34 cellular contexts compared by ENCODE assay signal in genomic region chr17:47744168-47745036, GRCh38. TPM values are rescaled to one million over a fixed set of nuclear protein-coding genes. Genes with fewer than 3 reads are reported as not detected.
DNase-seq lines count a peak whose midpoint lies in the region; ATAC-seq and TF ChIP-seq lines count a peak whose summit lies in the region.
"Had no signal": no experiment of that assay in that cellular context is flagged by ENCODE, and none has a peak within 500 bp of the region (broad histone marks: within the 10 kb centered on the region; RNA-seq: fewer than 3 reads in every experiment).

No MANE protein-coding gene starts in this region.

- H3K4me1 Mint-ChIP-seq in T-helper 17 cell (peaks cover 15% of the 10 kb centered on the region), neural progenitor cell (no peaks in the 10 kb centered on the region)

- H3K36me3 ChIP-seq in BLaER1 treated with 17β-estradiol and CSF1 and Interleukin-3, amounts not matched to agents 10 nM and 100 nM: no peaks in the 10 kb centered on the region
- H3K36me3 ChIP-seq in IMR-90 (ENCODE audit: control insufficient read depth, insufficient read depth, low read length) (no peaks in the 10 kb centered on the region), mammary epithelial cell (ENCODE audit: insufficient read depth, low read length) (no peaks in the 10 kb centered on the region), psoas muscle (ENCODE audit: insufficient read depth in 1 of 2, low read depth in 1 of 2) (no peaks in the 10 kb centered on the region), neural progenitor cell (no peaks in the 10 kb centered on the region)
- H3K36me3 ChIP-seq: upper lobe of right lung had no signal

- no peak overlapping the region for H4K8ac ChIP-seq in IMR-90 (ENCODE audit: low read depth in 2 of 2, low read length in 2 of 2)

- ATAC-seq in IMR-90 (ENCODE audit: low read depth) (no peak), T-helper 17 cell (no peak), psoas muscle (no peak)
- ATAC-seq: effector memory CD8-positive, alpha-beta T cell; stimulated activated naive B cell treated with anti-CD40 and anti-IgM and Interleukin-4, amounts not matched to agents 10 μg/mL and 1 μg/mL and 100 μg/mL, for 72 hours had no signal

- no peak overlapping the region for H3K27ac Mint-ChIP-seq in T-helper 17 cell
- H3K27ac Mint-ChIP-seq in neural progenitor cell: no peak overlapping the region
- H3K27ac Mint-ChIP-seq: activated B cell treated with CpG ODN at 0.5 μM for 24 hours had no signal

- no peak overlapping the region for H2BK120ac ChIP-seq in IMR-90 (ENCODE audit: low read depth, low read length)

- H3K4me3 Mint-ChIP-seq in T-helper 17 cell: no peak overlapping the region
- no peak overlapping the region for H3K4me3 Mint-ChIP-seq in neural progenitor cell
- H3K4me3 Mint-ChIP-seq: activated B cell treated with CpG ODN at 0.5 μM for 24 hours; stimulated activated naive B cell treated with anti-CD40 and anti-IgM and Interleukin-4, amounts not matched to agents 10 μg/mL and 1 μg/mL and 100 μg/mL, for 72 hours had no signal

- no peak overlapping the region for H2AK5ac ChIP-seq in IMR-90 (ENCODE audit: low read depth, low read length)

- H3K4me2 ChIP-seq in BLaER1 treated with 17β-estradiol and CSF1 and Interleukin-3, amounts not matched to agents 10 nM and 100 nM: peak overlapping the region; percentile 76 to 100 (median 93)
- no peak overlapping the region for H3K4me2 ChIP-seq in IMR-90 (ENCODE audit: low read depth, low read length)
- no peak overlapping the region for H3K4me2 ChIP-seq in mammary epithelial cell (ENCODE audit: insufficient read depth, low read depth, low read length)
- no peak overlapping the region for H3K4me2 ChIP-seq in neural progenitor cell

- no peaks in the 10 kb centered on the region for H3K9me3 Mint-ChIP-seq in neural progenitor cell
- H3K9me3 Mint-ChIP-seq: activated B cell treated with CpG ODN at 0.5 μM for 24 hours; effector memory CD8-positive, alpha-beta T cell; stimulated activated naive B cell treated with anti-CD40 and anti-IgM and Interleukin-4, amounts not matched to agents 10 μg/mL and 1 μg/mL and 100 μg/mL, for 72 hours had no signal

- no peak overlapping the region for H2BK20ac ChIP-seq in IMR-90 (ENCODE audit: low read depth, low read length)

- H3K27me3 ChIP-seq in BLaER1 treated with 17β-estradiol and CSF1 and Interleukin-3, amounts not matched to agents 10 nM and 100 nM: peaks cover 0 to 28% (median 0%) of the 10 kb centered on the region in 11 experiments; a peak in 6 of 22 replicates
- H3K27me3 ChIP-seq in IMR-90 (ENCODE audit: control insufficient read depth, insufficient read depth, low read length): peaks cover 58% of the 10 kb centered on the region
- peaks cover 15% of the 10 kb centered on the region for H3K27me3 ChIP-seq in mammary epithelial cell (ENCODE audit: insufficient read depth, low read length)
- H3K27me3 ChIP-seq in psoas muscle (ENCODE audit: insufficient read depth in 3 of 3, low read length in 2 of 3): peaks cover 0 to 44% (median 9%) of the 10 kb centered on the region in 3 donors
- peaks cover 30% of the 10 kb centered on the region for H3K27me3 ChIP-seq in neural progenitor cell

- H3K79me2 ChIP-seq in mammary epithelial cell (ENCODE audit: insufficient read depth, low read length) (no peaks in the 10 kb centered on the region), neural progenitor cell (ENCODE audit: low read depth) (no peaks in the 10 kb centered on the region)

- POLR2A ChIA-PET in IMR-90 (lab: Charles Lee; ENCODE audit: unreplicated experiment): no interaction called here

- no peak for TF ChIP-seq POLR2A in IMR-90 (IDR thresholded peaks at IDR 0.05; ENCODE audit: low read depth, low read length)

- no peak overlapping the region for H3K23ac ChIP-seq in IMR-90 (ENCODE audit: low read depth, low read length)

- H2AFZ ChIP-seq in IMR-90 (replicated peaks; ENCODE audit: low read length, poor library complexity) (no peak overlapping the region), mammary epithelial cell (ENCODE audit: low read depth, low read length) (no peak overlapping the region), neural progenitor cell (replicated peaks) (no peak overlapping the region)

- H3F3A ChIP-seq in neural progenitor cell (ENCODE audit: low read depth): no peaks in the 10 kb centered on the region

- DNase-seq in AG20443 (ENCODE audit: low spot score): peak; percentile 18
- DNase-seq in IMR-90: no peak
- peak; percentile 67 for DNase-seq in mesenteric fat pad (ENCODE audit: low spot score)
- no peak for DNase-seq in T-helper 17 cell
- DNase-seq in mammary epithelial cell: no peak
- DNase-seq in psoas muscle: no peak
- DNase-seq in neural progenitor cell (ENCODE audit: low spot score): no peak
- DNase-seq: activated B cell treated with CpG ODN at 0.5 μM for 24 hours; activated gamma-delta T cell treated with Interleukin-2 at 50 U/mL for 16 hours; activated T-cell treated with anti-CD3 and anti-CD28 coated beads for 4 hours; C1 segment of cervical spinal cord; caudate nucleus; DMS79 treated with DMSO at 0.1 percent for 48 hours; effector memory CD8-positive, alpha-beta T cell; glutamatergic neuron; KBM-7; left ventricle myocardium superior; midbrain; naive B cell; NCI-H2029; NCI-H2227 treated with DMSO at 0.1 percent for 48 hours; occipital lobe; OCI-M1; stimulated activated naive B cell treated with anti-CD40 and anti-IgM and Interleukin-4, amounts not matched to agents 10 μg/mL and 1 μg/mL and 100 μg/mL, for 72 hours; T-helper 1 cell; upper lobe of right lung had no signal

- H3K56ac ChIP-seq in IMR-90 (ENCODE audit: extremely low read depth, insufficient read depth, low read length): no peak overlapping the region

- no peaks in the 10 kb centered on the region for H3K79me1 ChIP-seq in IMR-90 (ENCODE audit: low read depth in 1 of 2, low read length in 2 of 2)

- H2BK15ac ChIP-seq in IMR-90 (ENCODE audit: low read depth, low read length): no peak overlapping the region

- no peak overlapping the region for H3K18ac ChIP-seq in IMR-90 (ENCODE audit: low read depth, low read length)

- H4K91ac ChIP-seq in IMR-90 (ENCODE audit: insufficient read depth, low read depth, low read length): no peak overlapping the region

- peak overlapping the region in 8 of 10 experiments; percentile 20 to 50 (median 37); a peak in 13 of 20 replicates for H3K4me3 ChIP-seq in BLaER1 treated with 17β-estradiol and CSF1 and Interleukin-3, amounts not matched to agents 10 nM and 100 nM
- H3K4me3 ChIP-seq in IMR-90 (ENCODE audit: insufficient read depth, low read depth, low read length) (no peak overlapping the region), mammary epithelial cell (replicated peaks in 1 of 3; ENCODE audit: insufficient read depth in 1 of 3, low read depth in 2 of 3, low read length in 3 of 3) (no peak overlapping the region), psoas muscle (no peak overlapping the region), neural progenitor cell (no peak overlapping the region)
- H3K4me3 ChIP-seq: upper lobe of right lung had no signal

- no peak overlapping the region for H3K4ac ChIP-seq in IMR-90 (ENCODE audit: low read depth, low read length)

- H4K5ac ChIP-seq in IMR-90 (ENCODE audit: low read depth, low read length): no peak overlapping the region

- TF ChIP-seq CTCF in IMR-90 (conservative IDR thresholded peaks at IDR 0.05; ENCODE audit: low read depth, low read length): no peak
- TF ChIP-seq CTCF in mammary epithelial cell (conservative IDR thresholded peaks at IDR 0.05 in 1 of 2, IDR thresholded peaks at IDR 0.05 in 1 of 2; ENCODE audit: extremely low read depth in 1 of 2, insufficient read depth in 1 of 2, low read depth in 1 of 2, low read length in 2 of 2): no peak
- no peak for TF ChIP-seq CTCF in psoas muscle (IDR thresholded peaks at IDR 0.05)
- TF ChIP-seq CTCF in neural progenitor cell (IDR thresholded peaks at IDR 0.05): no peak

- dilution Hi-C loops in IMR-90 (cut with HindIII; ENCODE audit: low sequenced_read_pairs, unreplicated experiment): no loop called here
- dilution Hi-C loops in mammary epithelial cell (cut with HindIII; ENCODE audit: low sequenced_read_pairs): no loop called here

- 0 out of 22 replicates have a peak, but pooled peaks cover 0 to 7% (median 0%) of the 10 kb centered on the region in 11 experiments for H4K20me1 ChIP-seq in BLaER1 treated with 17β-estradiol and CSF1 and Interleukin-3, amounts not matched to agents 10 nM and 100 nM
- H4K20me1 ChIP-seq in IMR-90 (ENCODE audit: insufficient read depth, low read length) (no peaks in the 10 kb centered on the region; the same call in 1 of the 2 replicates), mammary epithelial cell (ENCODE audit: insufficient read depth, low read length) (no peaks in the 10 kb centered on the region), neural progenitor cell (ENCODE audit: low read depth) (no peaks in the 10 kb centered on the region)

- CTCF ChIA-PET in IMR-90 (lab: Yijun Ruan, JAX): interaction anchor here (1.2 kb wide), 1 partner anchor 45 kb away, joined by 3 read pairs; no protein-coding TSS in a partner anchor
- CTCF ChIA-PET in mammary epithelial cell (lab: Charles Lee; ENCODE audit: low non-redundant PET): interaction anchor here (0.6 kb wide), 1 partner anchor 54 kb away, joined by 3 read pairs; no protein-coding TSS in a partner anchor

- peak overlapping the region in 8 of 11 experiments; percentile 23 to 75 (median 69); a peak in 15 of 22 replicates for H3K9ac ChIP-seq in BLaER1 treated with 17β-estradiol and CSF1 and Interleukin-3, amounts not matched to agents 10 nM and 100 nM
- H3K9ac ChIP-seq in IMR-90 (ENCODE audit: low read depth, low read length) (no peak overlapping the region), mammary epithelial cell (ENCODE audit: insufficient read depth, low read length) (no peak overlapping the region), neural progenitor cell (no peak overlapping the region)

- H2BK5ac ChIP-seq in IMR-90 (ENCODE audit: low read depth, low read length, poor library complexity, severe bottlenecking): no peak overlapping the region

- H3K27me3 Mint-ChIP-seq in T-helper 17 cell (peaks cover 7% of the 10 kb centered on the region), neural progenitor cell (ENCODE audit: insufficient read depth, low read depth) (peaks cover 15% of the 10 kb centered on the region)
- H3K27me3 Mint-ChIP-seq: activated B cell treated with CpG ODN at 0.5 μM for 24 hours; effector memory CD8-positive, alpha-beta T cell had no signal

- no peak for TF ChIP-seq RAD21 in IMR-90 (IDR thresholded peaks at IDR 0.05; ENCODE audit: low read length)

- H3K4me1 ChIP-seq in BLaER1 treated with 17β-estradiol and CSF1 and Interleukin-3, amounts not matched to agents 10 nM and 100 nM: peaks cover 44 to 88% (median 70%) of the 10 kb centered on the region in 10 experiments
- H3K4me1 ChIP-seq in IMR-90 (ENCODE audit: control insufficient read depth, insufficient read depth, low read length) (no peaks in the 10 kb centered on the region), mammary epithelial cell (ENCODE audit: insufficient read depth, low read length) (no peaks in the 10 kb centered on the region), psoas muscle (no peaks in the 10 kb centered on the region), neural progenitor cell (no peaks in the 10 kb centered on the region)
- H3K4me1 ChIP-seq: upper lobe of right lung had no signal

- WGBS in IMR-90 (ENCODE audit: extremely low coverage in 2 of 2, insufficient read length in 1 of 2), 2 experiments: 39% methylated on average over 7 of the region's 22 CpGs; no CpG with 5 or more reads in 1 of the 2 experiments
- WGBS in mammary epithelial cell (ENCODE audit: low coverage, missing lambda C conversion rate): 57% methylated on average over 19 of the region's 22 CpGs
- WGBS in psoas muscle, 3 donors: 49 to 55% (median 54%) methylated on average over 22 of the region's 22 CpGs

- H3K9me3 ChIP-seq in BLaER1 treated with 17β-estradiol and CSF1 and Interleukin-3, amounts not matched to agents 10 nM and 100 nM (replicated peaks in 1 of 11): no peaks in the 10 kb centered on the region
- H3K9me3 ChIP-seq in IMR-90 (ENCODE audit: control insufficient read depth, insufficient read depth, low read length) (peaks cover 6% of the 10 kb centered on the region), T-helper 17 cell (ENCODE audit: control insufficient read depth, low read length, poor library complexity, severe bottlenecking) (no peaks in the 10 kb centered on the region), mammary epithelial cell (replicated peaks; ENCODE audit: insufficient read depth, low read length) (no peaks in the 10 kb centered on the region), psoas muscle (no peaks in the 10 kb centered on the region), neural progenitor cell (ENCODE audit: low read depth) (no peaks in the 10 kb centered on the region)
- H3K9me3 ChIP-seq: upper lobe of right lung had no signal

- H3K9me1 ChIP-seq in IMR-90 (ENCODE audit: insufficient read depth, low read length): no peaks in the 10 kb centered on the region

- no peak overlapping the region for H3K14ac ChIP-seq in IMR-90 (replicated peaks; ENCODE audit: low read depth, low read length)

- H3K36me3 Mint-ChIP-seq in T-helper 17 cell (ENCODE audit: low read depth): peaks cover 2% of the 10 kb centered on the region
- H3K36me3 Mint-ChIP-seq in neural progenitor cell: no peaks in the 10 kb centered on the region
- H3K36me3 Mint-ChIP-seq: naive B cell had no signal

- no TSS peak for BruUV-seq in IMR-90 (replicated peaks; lab: Mats Ljungman, UMichigan)
- BruUV-seq in mammary epithelial cell (replicated peaks; lab: Mats Ljungman, UMichigan): no TSS peak

- intact Hi-C loops in IMR-90 (cut with micrococcal nuclease): no loop called here
- intact Hi-C loops in mammary epithelial cell (cut with micrococcal nuclease): no loop called here
- intact Hi-C loops in psoas muscle (cut with DNase I): no loop called here

- peak overlapping the region; percentile 42 for H2AK9ac ChIP-seq in IMR-90 (replicated peaks; ENCODE audit: low read depth, low read length, poor library complexity)

- H3K27ac ChIP-seq in BLaER1 treated with 17β-estradiol and CSF1 and Interleukin-3, amounts not matched to agents 10 nM and 100 nM: peak overlapping the region in 8 of 11 experiments; percentile 57 to 84 (median 78); a peak in 16 of 22 replicates
- H3K27ac ChIP-seq in IMR-90 (ENCODE audit: insufficient read depth, low read length) (no peak overlapping the region), mammary epithelial cell (ENCODE audit: insufficient read depth, low read depth, low read length) (no peak overlapping the region), psoas muscle (no peak overlapping the region), neural progenitor cell (no peak overlapping the region)
- H3K27ac ChIP-seq: upper lobe of right lung had no signal

- in situ Hi-C loops in IMR-90 (cut with MboI; ENCODE audit: low sequenced_read_pairs) (no loop called here), mammary epithelial cell (cut with MboI; ENCODE audit: low sequenced_read_pairs in 2 of 2) (no loop called here)

RNA-seq across cellular contexts. Expression of gene TBX21, which starts 11.4 kb away (rescaled TPM):
- total RNA-seq in IMR-90 (2012; rRNA removed): not detected in 2 replicates
- polyA plus RNA-seq in IMR-90 (2012; rRNA removed): not detected in 2 replicates
- not detected in 2 replicates for polyA plus RNA-seq in IMR-90 (2012; cell fraction: cytosol; rRNA removed)
- polyA plus RNA-seq in IMR-90 (2012; cell fraction: nucleus; rRNA removed; ENCODE audit: low replicate concordance): not detected in 2 replicates
- total RNA-seq in mesenteric fat pad: 0.35 TPM
- 1 to 10 TPM; 7.9 to 8.8 TPM for total RNA-seq in T-helper 17 cell
- total RNA-seq in mammary epithelial cell: not detected
- polyA plus RNA-seq in mammary epithelial cell: not detected
- polyA minus RNA-seq in mammary epithelial cell: not detected
- total RNA-seq in psoas muscle: under 1 TPM; 0.12 to 0.36 (median 0.19) TPM
- polyA plus RNA-seq in psoas muscle: under 1 TPM in 2 of 3 donors, not detected in 1; 0.04 to 0.12 TPM
- total RNA-seq in neural progenitor cell (ENCODE audit: low replicate concordance): 0.12 TPM in 1 of 2 replicates, not detected in the other
- total RNA-seq: astrocyte, epithelial cell of proximal tubule, H1, HT-29, MCF 10A, occipital lobe, skeletal muscle tissue had no signal
- polyA plus RNA-seq: AG04450, H1 had no signal

RNA-seq across cellular contexts. Expression of gene TBKBP1, which starts 50.4 kb away (rescaled TPM):
- total RNA-seq in IMR-90 (2012; rRNA removed): 3.4 and 3.6 TPM in 2 replicates
- polyA plus RNA-seq in IMR-90 (2012; rRNA removed): 7.6 and 8.5 TPM in 2 replicates
- polyA plus RNA-seq in IMR-90 (2012; cell fraction: cytosol; rRNA removed): 2.7 and 7.8 TPM in 2 replicates
- 52.0 and 59.7 TPM in 2 replicates for polyA plus RNA-seq in IMR-90 (2012; cell fraction: nucleus; rRNA removed; ENCODE audit: low replicate concordance)
- 21.7 TPM for total RNA-seq in mesenteric fat pad
- total RNA-seq in T-helper 17 cell: 1 to 10 TPM; 2.4 to 2.6 TPM
- total RNA-seq in mammary epithelial cell: 1 to 10 TPM; 2.2 to 5.6 TPM
- 2.4 TPM for polyA plus RNA-seq in mammary epithelial cell
- polyA minus RNA-seq in mammary epithelial cell: 2.1 TPM
- 10 to 100 TPM; 14.5 to 20.6 (median 18.9) TPM for total RNA-seq in psoas muscle
- polyA plus RNA-seq in psoas muscle: 10 to 100 TPM in 2 of 3 donors, 1 to 10 TPM in 1; 5.3 to 37.9 (median 27.4) TPM
- 3.0 and 21.6 TPM in 2 replicates for total RNA-seq in neural progenitor cell (ENCODE audit: low replicate concordance)

Comparison
In these comparisons a context has a peak if more than half of its experiments do, and no peak if none do; other contexts are left out.
1. DNase-seq: peak in AG20443 (single experiment) and mesenteric fat pad (single experiment); none in IMR-90 (single experiment), T-helper 17 cell (0 of 3), mammary epithelial cell (single experiment), psoas muscle (0 of 2) and neural progenitor cell (single experiment).
2. H3K27ac ChIP-seq: peak in BLaER1 treated with 17β-estradiol and CSF1 and Interleukin-3, amounts not matched to agents 10 nM and 100 nM (8 of 11); none in IMR-90 (single experiment), mammary epithelial cell (single experiment), psoas muscle (single experiment) and neural progenitor cell (single experiment).
3. H3K4me2 ChIP-seq: peak in BLaER1 treated with 17β-estradiol and CSF1 and Interleukin-3, amounts not matched to agents 10 nM and 100 nM (11 of 11); none in IMR-90 (single experiment), mammary epithelial cell (single experiment) and neural progenitor cell (single experiment).
4. H3K4me3 ChIP-seq: peak in BLaER1 treated with 17β-estradiol and CSF1 and Interleukin-3, amounts not matched to agents 10 nM and 100 nM (8 of 10); none in IMR-90 (single experiment), mammary epithelial cell (0 of 3), psoas muscle (single experiment) and neural progenitor cell (single experiment).
5. H3K9ac ChIP-seq: peak in BLaER1 treated with 17β-estradiol and CSF1 and Interleukin-3, amounts not matched to agents 10 nM and 100 nM (8 of 11); none in IMR-90 (single experiment), mammary epithelial cell (single experiment) and neural progenitor cell (single experiment).